Comparison of ENCODE assay signal across 8 cellular contexts in genomic region chr20:10434832-10435812, GRCh38. TPM values are rescaled to one million over a fixed set of nuclear protein-coding genes. Genes with fewer than 3 reads are reported as not detected.
DNase-seq lines count a peak whose midpoint lies in the region; ATAC-seq, FAIRE-seq and TF ChIP-seq lines count a peak whose summit lies in the region.

TSS of gene SLX4IP (plus strand) at chr20:10435305. CDS start at chr20:10458205, 22,900 bp downstream.

- peak within 1 kb of the TSS; percentile 85 to 99 (median 96) for H3K4me3 ChIP-seq in keratinocyte (ENCODE audit: control insufficient read depth in 2 of 3, extremely low read depth in 1 of 3, insufficient read depth in 2 of 3, low read depth in 1 of 3, low read length in 3 of 3)

- H3K9me3 ChIP-seq in keratinocyte (ENCODE audit: control insufficient read depth, low read depth, low read length), result no peaks in the 10 kb centered on the region

- H3K9ac ChIP-seq in keratinocyte (ENCODE audit: control insufficient read depth, extremely low read depth, insufficient read depth, low read length), result peak within 1 kb of the TSS; percentile 95

- no peaks in the 10 kb centered on the region for H3K27me3 ChIP-seq in keratinocyte (ENCODE audit: control insufficient read depth, extremely low read depth, insufficient read depth, low read length)

- peak within 1 kb of the TSS; percentile 95 for H2AFZ ChIP-seq in keratinocyte (ENCODE audit: control insufficient read depth, low read length)

- peaks cover 57% of the 10 kb centered on the region for H3K79me2 ChIP-seq in keratinocyte (ENCODE audit: control insufficient read depth, insufficient read depth, low read length)

- ATAC-seq in HG03432 (IDR thresholded peaks at IDR 0.05; ENCODE audit: unreplicated experiment), result peak; percentile 63

- H3K4me2 ChIP-seq in keratinocyte (ENCODE audit: control insufficient read depth, extremely low read depth, insufficient read depth, low read depth, low read length), result peak within 1 kb of the TSS; percentile 92

- H3K27ac ChIP-seq in keratinocyte (ENCODE audit: control insufficient read depth, insufficient read depth, low read length), result peak within 1 kb of the TSS; percentile 99

- no peaks in the 10 kb centered on the region for H4K20me1 ChIP-seq in keratinocyte (ENCODE audit: control insufficient read depth, extremely low read depth, insufficient read depth, low read length)

- TF ChIP-seq POLR2A in GM19193 (IDR thresholded peaks at IDR 0.05; ENCODE audit: extremely low read depth, insufficient read depth, insufficient read length), result peak; percentile 80

- H3K9me1 ChIP-seq in keratinocyte (ENCODE audit: control insufficient read depth, extremely low read depth, insufficient read depth, low read length), result no peaks in the 10 kb centered on the region

- DNase-seq in AML-193 (lab: John Stamatoyannopoulos, UW), result peak; percentile 88 to 90
- peak; percentile 94 for DNase-seq in NCI-H460 (ENCODE audit: extremely low read depth, low read depth)
- DNase-seq in activated CD4-positive, alpha-beta T cell treated with anti-CD3 and anti-CD28 coated beads for 1 hour, result peak; percentile 70
- peak; percentile 87 for DNase-seq in cerebellum (ENCODE audit: low spot score)
- DNase-seq in keratinocyte (ENCODE audit: low read depth, low spot score), result no peak
- peak; percentile 60 to 68 for DNase-seq in stimulated activated CD4-positive, alpha-beta T cell treated with anti-CD3 and anti-CD28 coated beads, Interleukin-15, amount 100 ng/mL, for 1 hour (ENCODE audit: low read depth in 1 of 2, low spot score in 1 of 2)

- dilution Hi-C loops in keratinocyte (cut with MboI; ENCODE audit: extremely low pct_ligation_motif_present, low sequenced_read_pairs), result no loop called here

- no peak for TF ChIP-seq CTCF in keratinocyte (optimal IDR thresholded peaks at IDR 0.05 in 1 of 3, IDR thresholded peaks at IDR 0.05 in 1 of 3, conservative IDR thresholded peaks at IDR 0.05 in 1 of 3; ENCODE audit: extremely low read depth in 1 of 3, insufficient read depth in 2 of 3, low read length in 3 of 3)

- H3K36me3 ChIP-seq in keratinocyte (ENCODE audit: control insufficient read depth in 2 of 2, extremely low read depth in 1 of 2, insufficient read depth in 2 of 2, low read length in 2 of 2), result peaks cover 0 to 2% of the 10 kb centered on the region in 2 experiments

- FAIRE-seq in keratinocyte (lab: Jason Lieb, UNC), result peak; percentile 29

- H3K4me1 ChIP-seq in keratinocyte (ENCODE audit: control insufficient read depth, extremely low read depth, insufficient read depth, low read length), result peaks cover 22% of the 10 kb centered on the region

RNA-seq across cellular contexts. Expression of gene SLX4IP, which starts in this region (rescaled TPM):
- total RNA-seq in NCI-H460 (2014; rRNA removed; shearing (Covaris generic)), result 6.6 and 7.5 TPM in 2 replicates
- polyA plus RNA-seq in NCI-H460 (2014; cell fraction: nucleus; rRNA removed), result 3.7 and 4.1 TPM in 2 replicates
- total RNA-seq in cerebellum, result 11.4 TPM
- 2.6 to 3.3 TPM (median 3.0 TPM) in 3 replicates for polyA plus RNA-seq in keratinocyte
- polyA plus RNA-seq in keratinocyte (2011; ENCODE audit: low read depth), result 2.5 TPM
- polyA plus RNA-seq in keratinocyte (2011; cell fraction: cytosol; rRNA removed), result 1.3 and 2.5 TPM in 2 replicates
- 7.8 and 8.0 TPM in 2 replicates for polyA plus RNA-seq in keratinocyte (2011; cell fraction: nucleus; rRNA removed)
- 2.6 and 2.7 TPM in 2 replicates for polyA plus RNA-seq in keratinocyte (2012; ENCODE audit: low replicate concordance)
- polyA minus RNA-seq in keratinocyte, result 4.4 to 12.9 TPM (median 10.7 TPM) in 3 replicates
- 5.8 TPM for polyA minus RNA-seq in keratinocyte (2011; cell fraction: cytosol; rRNA and poly(A)+ RNA removed)
- 7.3 and 16.3 TPM in 2 replicates for polyA minus RNA-seq in keratinocyte (2011; cell fraction: nucleus; rRNA and poly(A)+ RNA removed)
